Comparison of ENCODE assay signal across 4 cellular contexts in the genomic region with DNA sequence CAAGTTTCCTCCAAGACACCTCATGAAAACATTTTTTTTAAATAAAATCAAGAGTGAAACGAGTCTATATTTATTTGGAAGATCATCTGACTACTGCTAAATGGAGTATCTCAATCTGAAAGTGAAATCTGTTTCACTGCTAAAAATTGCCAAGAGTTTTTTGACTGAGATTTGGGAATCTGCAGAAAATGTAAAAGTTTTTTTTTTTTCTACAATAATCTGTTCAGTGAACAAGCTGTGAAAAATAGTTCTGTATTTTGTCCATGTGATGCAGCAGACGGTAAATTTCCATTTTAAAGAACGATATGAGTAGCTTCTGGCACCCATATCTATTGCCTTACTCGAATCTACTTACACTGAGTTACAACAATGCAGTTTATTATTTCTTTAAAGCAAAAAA.
"Had no signal": no experiment of that assay in that cellular context is flagged by ENCODE, and none has a peak within 500 bp of the region (broad histone marks: within the 10 kb centered on the region; RNA-seq: fewer than 3 reads in every experiment).

No MANE protein-coding gene starts in this region.

- H3K4me3 ChIP-seq: GM23338 had no signal

- H2AFZ ChIP-seq: GM23338 had no signal

- H3K4me2 ChIP-seq: GM23338 had no signal

- DNase-seq: H9, HCEC 1CT, KBM-7 had no signal
